In genomic region chr19:11380653-11381534, GRCh38 we compare ENCODE assay signal across 8 cellular contexts.
DNase-seq lines count a peak whose midpoint lies in the region; ATAC-seq lines count a peak whose summit lies in the region.

No MANE protein-coding gene starts in this region.

- DNase-seq in NCI-H2227 treated with DMSO at 0.1 percent for 48 hours (lab: John Stamatoyannopoulos, UW) (peak; percentile 96), cerebellar nuclear complex (lab: John Stamatoyannopoulos, UW) (peak; percentile 85 to 95), kidney glomerular epithelial cell (lab: John Stamatoyannopoulos, UW) (peak; percentile 97)
- peak; percentile 94 to 95 for DNase-seq in stimulated activated CD4-positive, alpha-beta T cell treated with anti-CD3 and anti-CD28 coated beads, Interleukin-15, amount 100 ng/mL, for 48 hours (ENCODE audit: low read depth in 2 of 2)

- H3K27me3 ChIP-seq in ACC112 (ENCODE audit: insufficient read depth, low read length): no peaks in the 10 kb centered on the region

- ATAC-seq in GM18861 (IDR thresholded peaks at IDR 0.05; ENCODE audit: unreplicated experiment) (peak; percentile 60), HG03095 (IDR thresholded peaks at IDR 0.05; ENCODE audit: unreplicated experiment) (peak; percentile 62)
- peak; percentile 89 to 90 for ATAC-seq in activated CD4-positive, CD25-positive, alpha-beta regulatory T cell treated with anti-CD3 and anti-CD28 coated beads, Interleukin-2, amount 50 U/mL, for 24 hours

- peaks cover 34% of the 10 kb centered on the region for H3K4me1 ChIP-seq in ACC112 (ENCODE audit: control insufficient read depth, insufficient read depth, low read length, unreplicated experiment)

- peaks cover 7% of the 10 kb centered on the region for H3K79me2 ChIP-seq in ACC112 (ENCODE audit: control insufficient read depth, insufficient read depth, low read length, unreplicated experiment)

- no peaks in the 10 kb centered on the region for H3K36me3 ChIP-seq in ACC112 (ENCODE audit: insufficient read depth, low read length)

- H3K27ac ChIP-seq in ACC112 (ENCODE audit: low read depth, low read length): peak overlapping the region; percentile 92

- H2AFZ ChIP-seq in ACC112 (ENCODE audit: low read length, unreplicated experiment): peak overlapping the region; percentile 67

- H3K4me3 ChIP-seq in ACC112 (ENCODE audit: low read depth, low read length): peak overlapping the region; percentile 85

Comparison
In these comparisons a context has a peak if more than half of its experiments do, and no peak if none do; other contexts are left out.
1. Peak in every context shown above with its lines: DNase-seq, ATAC-seq, H3K4me3 ChIP-seq and H3K27ac ChIP-seq.